23 cellular contexts compared by ENCODE assay signal in genomic region chr10:104234934-104235333, GRCh38. TPM values are rescaled to one million over a fixed set of nuclear protein-coding genes. Genes with fewer than 3 reads are reported as not detected.
"Had no signal": no experiment of that assay in that cellular context is flagged by ENCODE, and none has a peak within 500 bp of the region (broad histone marks: within the 10 kb centered on the region; RNA-seq: fewer than 3 reads in every experiment).

No MANE protein-coding gene starts in this region.

- H3K27me3 ChIP-seq: hepatocyte, pancreas, stomach, testis, thyroid gland, upper lobe of right lung had no signal

- H3K27ac ChIP-seq: hepatocyte, left ventricle myocardium inferior, pancreas, prostate gland, skin epidermis, stomach, testis, thyroid gland, transverse colon, upper lobe of right lung had no signal

- H3K9me3 ChIP-seq: pancreas, prostate gland, testis, thyroid gland, transverse colon, upper lobe of right lung had no signal

- H3K36me3 ChIP-seq: left ventricle myocardium inferior, pancreas, prostate gland, stomach, thyroid gland, transverse colon, upper lobe of right lung had no signal

- H3K79me2 ChIP-seq: hepatocyte had no signal

- H3K4me1 ChIP-seq: prostate gland had no signal

- DNase-seq: islet precursor cell; left ventricle myocardium inferior; nucleus accumbens; pancreas; posterior cingulate gyrus; retina; right cardiac atrium; stimulated activated CD4-positive, alpha-beta T cell treated with anti-CD3 and anti-CD28 coated beads, Interleukin-12 subunit alpha, Interleukin-12 subunit beta, amount 100 ng/mL, for 4 hours; stimulated activated CD4-positive, alpha-beta T cell treated with anti-CD3 and anti-CD28 coated beads, Interleukin-15, amount 100 ng/mL, for 24 hours; stimulated activated CD4-positive, alpha-beta T cell treated with anti-CD3 and anti-CD28 coated beads, Interleukin-2, amount 100 ng/mL, for 24 hours; stimulated activated CD4-positive, alpha-beta T cell treated with anti-CD3 and anti-CD28 coated beads, Interleukin-4, amount 100 ng/mL, for 1 hour; stimulated activated naive B cell treated with anti-CD40 and anti-IgM and Interleukin-4, amounts not matched to agents 10 μg/mL and 1 μg/mL and 100 μg/mL, for 72 hours; stimulated activated naive CD8-positive, alpha-beta T cell treated with anti-CD3 and anti-CD28 coated beads, Interleukin-15, Interleukin-2, amounts not matched to agents 100 U/mL and 50 U/mL, for 24 hours; stomach; testis; thyroid gland; transverse colon; upper lobe of right lung had no signal

- H3K4me2 ChIP-seq: hepatocyte had no signal

- H3K4me3 ChIP-seq: hepatocyte, left ventricle myocardium inferior, lung, pancreas, prostate gland, skin epidermis, stomach, testis, thyroid gland, transverse colon, upper lobe of right lung had no signal

RNA-seq across cellular contexts. Expression of gene CFAP43, which starts 2.8 kb away (rescaled TPM):
- polyA plus RNA-seq: naive thymus-derived CD8-positive, alpha-beta T cell had no signal
